In the genomic region with DNA sequence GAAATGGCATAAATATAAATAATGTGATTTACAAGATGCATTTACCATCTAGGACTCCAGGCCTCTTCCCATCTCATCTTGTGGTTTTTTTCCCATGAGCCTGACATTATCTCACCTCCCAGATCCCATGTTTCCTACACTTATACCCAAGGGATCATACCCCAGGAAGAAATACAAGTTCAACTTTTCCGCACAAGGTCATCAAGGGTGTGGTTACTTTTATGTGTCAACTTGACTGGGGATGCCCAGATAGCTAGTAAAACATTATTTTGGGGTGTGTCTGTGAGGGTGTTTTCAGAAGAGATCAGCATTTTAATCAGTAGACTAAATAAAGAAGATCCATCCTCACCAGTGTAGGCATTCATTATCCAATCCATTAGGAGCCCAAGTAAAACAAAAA, we compare ENCODE assay signal across 9 cellular contexts.
"Had no signal": no experiment of that assay in that cellular context is flagged by ENCODE, and none has a peak within 500 bp of the region (broad histone marks: within the 10 kb centered on the region; RNA-seq: fewer than 3 reads in every experiment).

No MANE protein-coding gene starts in this region.

- H3K4me1 ChIP-seq: HAP-1 had no signal

- H3K36me3 ChIP-seq: HAP-1 had no signal

- DNase-seq: GM23248, GOT3, H7, HFFc6 had no signal

- H3K27ac ChIP-seq: GM23248, HL-60 had no signal

- H3K4me3 Mint-ChIP-seq: HFFc6, IgD-negative memory B cell had no signal

- FAIRE-seq: HepG2 had no signal

- H3K36me3 Mint-ChIP-seq: IgD-negative memory B cell had no signal

- ATAC-seq: HCT116, HepG2 had no signal

- H3K9me3 Mint-ChIP-seq: HFFc6, IgD-negative memory B cell had no signal

- H3K4me3 ChIP-seq: GM23248, HAP-1 had no signal

- H3K9me3 ChIP-seq: HAP-1 had no signal

- H3K27ac Mint-ChIP-seq: HFFc6, IgD-negative memory B cell had no signal

- H3K4me1 Mint-ChIP-seq: IgD-negative memory B cell had no signal
